In genomic region chr21:38060533-38060932, GRCh38 we compare ENCODE assay signal across 28 cellular contexts.
"Had no signal": no experiment of that assay in that cellular context is flagged by ENCODE, and none has a peak within 500 bp of the region (broad histone marks: within the 10 kb centered on the region; RNA-seq: fewer than 3 reads in every experiment).

No MANE protein-coding gene starts in this region.

- H3K4me1 ChIP-seq: colonic mucosa, esophagus muscularis mucosa, esophagus squamous epithelium, foreskin keratinocyte, gastrocnemius medialis, gastroesophageal sphincter, heart left ventricle, heart right ventricle had no signal

- H3K4me3 ChIP-seq: colonic mucosa, coronary artery, dorsolateral prefrontal cortex, esophagus muscularis mucosa, esophagus squamous epithelium, gastrocnemius medialis, gastroesophageal sphincter, heart left ventricle, heart right ventricle had no signal

- FAIRE-seq: colon, endometrium, endothelial cell of umbilical vein, frontal cortex had no signal

- H3K27ac ChIP-seq: colonic mucosa, coronary artery, dorsolateral prefrontal cortex, epithelial cell of prostate, esophagus muscularis mucosa, esophagus squamous epithelium, foreskin keratinocyte, gastrocnemius medialis, gastroesophageal sphincter, heart left ventricle, heart right ventricle had no signal

- ATAC-seq: effector memory CD8-positive, alpha-beta T cell; esophagus mucosa; foreskin keratinocyte; gastrocnemius medialis; gastroesophageal sphincter; heart left ventricle; heart right ventricle had no signal

- H3K9me3 ChIP-seq: colonic mucosa, esophagus muscularis mucosa, esophagus squamous epithelium, gastrocnemius medialis, gastroesophageal sphincter, heart left ventricle, heart right ventricle had no signal

- H3K36me3 ChIP-seq: colonic mucosa, esophagus muscularis mucosa, esophagus squamous epithelium, gastrocnemius medialis, gastroesophageal sphincter, heart left ventricle, heart right ventricle had no signal

- H3K27me3 ChIP-seq: colonic mucosa, esophagus muscularis mucosa, gastrocnemius medialis, gastroesophageal sphincter, heart left ventricle, heart right ventricle had no signal

- DNase-seq: colonic mucosa; cortex of kidney; dermis blood vessel endothelial cell; dorsolateral prefrontal cortex; effector CD4-positive, alpha-beta T cell; effector CD8-positive, alpha-beta T cell; effector memory CD4-positive, alpha-beta T cell; effector memory CD8-positive, alpha-beta T cell; endodermal cell; erythroblast; esophagus squamous epithelium; foreskin fibroblast; foreskin keratinocyte; foreskin melanocyte; gastrocnemius medialis; glutamatergic neuron; head of caudate nucleus; heart left ventricle; heart right ventricle had no signal
